34 cellular contexts compared by ENCODE assay signal in genomic region chr3:165529451-165529850, GRCh38.
"Had no signal": no experiment of that assay in that cellular context is flagged by ENCODE, and none has a peak within 500 bp of the region (broad histone marks: within the 10 kb centered on the region; RNA-seq: fewer than 3 reads in every experiment).

No MANE protein-coding gene starts in this region.

- H3K4me1 ChIP-seq: adrenal gland, body of pancreas, breast epithelium had no signal

- H3K9me3 ChIP-seq: adrenal gland, body of pancreas, breast epithelium had no signal

- H3K4me3 ChIP-seq: adrenal gland, body of pancreas, breast epithelium had no signal

- H3K27ac ChIP-seq: adrenal gland, body of pancreas, brain microvascular endothelial cell, breast epithelium, VCaP had no signal

- ATAC-seq: activated CD8-positive, alpha-beta T cell treated with anti-CD3 and anti-CD28 coated beads for 36 hours; activated naive CD4-positive, alpha-beta T cell treated with anti-CD3 and anti-CD28 coated beads, Interleukin-2, amount 50 U/mL, for 72 hours; activated T-cell treated with anti-CD3 and anti-CD28 coated beads, Interleukin-2, amount 50 U/mL, for 4 hours; activated T-cell treated with anti-CD3 and anti-CD28 coated beads, Interleukin-2, amount 50 U/mL, for 72 hours; activated T-helper 17 cell treated with anti-CD3 and anti-CD28 coated beads, Interleukin-2, amount 50 U/mL, for 72 hours; body of pancreas had no signal

- FAIRE-seq: astrocyte, TTC549 had no signal

- H3K36me3 ChIP-seq: adrenal gland, brain microvascular endothelial cell, breast epithelium had no signal

- H3K27me3 ChIP-seq: adrenal gland, body of pancreas, brain microvascular endothelial cell, breast epithelium had no signal

- DNase-seq: activated B cell treated with CpG ODN at 0.5 μM for 24 hours; activated CD4-positive, alpha-beta memory T cell treated with anti-CD3 and anti-CD28 coated beads for 36 hours; activated CD4-positive, alpha-beta T cell treated with anti-CD3 and anti-CD28 coated beads for 4 hours; activated CD4-positive, alpha-beta T cell treated with anti-CD3 and anti-CD28 coated beads, Interleukin-2, amount 10 ng/mL, durations not matched to agents 24 days and 14 days; activated CD4-positive, alpha-beta T cell treated with anti-CD3 and anti-CD28 coated beads, Interleukin-2, amount 50 U/mL, for 1 hour; activated CD4-positive, alpha-beta T cell treated with anti-CD3 and anti-CD28 coated beads, Interleukin-2, amount 50 U/mL, for 4 hours; activated CD4-positive, CD25-positive, alpha-beta regulatory T cell treated with anti-CD3 and anti-CD28 coated beads, Interleukin-2, amount 50 U/mL, for 72 hours; activated CD8-positive, alpha-beta memory T cell treated with anti-CD3 and anti-CD28 coated beads, Interleukin-2, amount 50 U/mL, for 4 hours; activated CD8-positive, alpha-beta T cell treated with anti-CD3 and anti-CD28 coated beads for 36 hours; activated effector memory CD4-positive, alpha-beta T cell treated with anti-CD3 and anti-CD28 coated beads, Interleukin-2, amount 50 U/mL, for 16 hours; activated gamma-delta T cell treated with Interleukin-2 at 50 U/mL for 16 hours; activated naive CD4-positive, alpha-beta T cell; activated naive CD4-positive, alpha-beta T cell treated with anti-CD3 and anti-CD28 coated beads for 36 hours; activated naive CD4-positive, alpha-beta T cell treated with anti-CD3 and anti-CD28 coated beads, Interleukin-2, amount 50 U/mL, for 16 hours; activated naive CD8-positive, alpha-beta T cell treated with anti-CD3 and anti-CD28 coated beads for 36 hours; activated T-cell treated with anti-CD3 and anti-CD28 coated beads for 4 hours; activated T-cell treated with anti-CD3 and anti-CD28 coated beads, Interleukin-2, amount 50 U/mL, for 1 hour; activated T-cell treated with anti-CD3 and anti-CD28 coated beads, Interleukin-2, amount 50 U/mL, for 4 hours; activated T-cell treated with anti-CD3 and anti-CD28 coated beads, Interleukin-2, amount 50 U/mL, for 72 hours; adrenal gland; amniotic stem cell; aorta; body of pancreas; brain microvascular endothelial cell; central memory CD4-positive, alpha-beta T cell; cerebellar nuclear complex; T-helper 2 cell; T-helper 9 cell had no signal
